17 cellular contexts compared by ENCODE assay signal in the genomic region with DNA sequence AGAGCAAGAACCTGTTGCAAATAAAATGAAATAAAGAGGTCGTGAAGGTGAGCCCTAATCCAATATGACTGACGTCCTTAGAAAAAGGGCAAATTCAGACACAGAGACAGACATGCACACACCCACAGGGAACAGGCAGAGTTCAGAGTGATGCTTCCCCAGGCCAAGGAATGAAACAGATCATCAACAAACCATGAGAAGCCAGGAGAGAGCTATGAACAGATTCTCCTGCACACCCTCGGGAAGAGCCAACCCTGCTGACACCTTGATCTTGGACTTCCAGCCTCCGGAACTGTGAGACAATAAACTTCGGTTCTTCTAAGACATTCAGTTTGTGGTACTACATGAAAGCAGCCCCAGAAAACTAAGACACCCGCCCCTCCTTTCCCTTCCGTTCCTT.
DNase-seq lines count a peak whose midpoint lies in the region; ATAC-seq and TF ChIP-seq lines count a peak whose summit lies in the region.
"Had no signal": no experiment of that assay in that cellular context is flagged by ENCODE, and none has a peak within 500 bp of the region (broad histone marks: within the 10 kb centered on the region; RNA-seq: fewer than 3 reads in every experiment).

No MANE protein-coding gene starts in this region.

- no peak overlapping the region for H3K27ac ChIP-seq in HEK293 (ENCODE audit: extremely low read depth, low read depth, low read length)
- H3K27ac ChIP-seq in trophoblast cell (ENCODE audit: low read depth, low read length): no peak overlapping the region
- no peak overlapping the region for H3K27ac ChIP-seq in substantia nigra (ENCODE audit: low read depth, low read length, poor library complexity, severe bottlenecking)
- H3K27ac ChIP-seq: WERI-Rb-1 had no signal

- TF ChIP-seq CTCF in activated CD8-positive, alpha-beta T cell treated with anti-CD3 and anti-CD28 coated beads for 36 hours (IDR thresholded peaks at IDR 0.05): no peak
- no peak for TF ChIP-seq CTCF in HEK293 (tag by site-specific recombination; IDR thresholded peaks at IDR 0.05)

- no peak overlapping the region for H2BK120ac ChIP-seq in trophoblast cell (ENCODE audit: insufficient read depth, low read length, poor library complexity)

- ATAC-seq in activated CD8-positive, alpha-beta T cell treated with anti-CD3 and anti-CD28 coated beads, Interleukin-2, amount 10 ng/mL, durations not matched to agents 7 days and 5 days: peak; percentile 17
- ATAC-seq in activated CD8-positive, alpha-beta T cell treated with anti-CD3 and anti-CD28 coated beads for 36 hours: no peak
- no peak for ATAC-seq in central memory CD8-positive, alpha-beta T cell (replicated peaks; ENCODE audit: extremely low read depth, poor library complexity, severe bottlenecking)
- no peak for ATAC-seq in HG03521 (IDR thresholded peaks at IDR 0.05; ENCODE audit: unreplicated experiment)

- H3K79me1 ChIP-seq in trophoblast cell (ENCODE audit: low read length): peaks cover 14% of the 10 kb centered on the region

- H2BK12ac ChIP-seq in trophoblast cell (ENCODE audit: low read length): peak overlapping the region; percentile 46

- peaks cover 48% of the 10 kb centered on the region for H3K4me1 Mint-ChIP-seq in activated CD8-positive, alpha-beta T cell treated with anti-CD3 and anti-CD28 coated beads, Interleukin-2, amount 10 ng/mL, durations not matched to agents 7 days and 5 days (ENCODE audit: low read depth)
- peaks cover 29% of the 10 kb centered on the region for H3K4me1 Mint-ChIP-seq in activated CD8-positive, alpha-beta T cell treated with anti-CD3 and anti-CD28 coated beads for 36 hours (ENCODE audit: low read depth)
- H3K4me1 Mint-ChIP-seq in central memory CD8-positive, alpha-beta T cell: peaks cover 53% of the 10 kb centered on the region

- no peak overlapping the region for H3K23ac ChIP-seq in trophoblast cell (ENCODE audit: low read length)

- no peaks in the 10 kb centered on the region for H3K4me1 ChIP-seq in HEK293 (ENCODE audit: control insufficient read depth, insufficient read depth, low read length)
- H3K4me1 ChIP-seq in trophoblast cell (ENCODE audit: control insufficient read depth in 1 of 2, insufficient read depth in 2 of 2, low read length in 2 of 2): peaks cover 12 to 14% of the 10 kb centered on the region in 2 experiments

- no peak overlapping the region for H3K9ac ChIP-seq in trophoblast cell (ENCODE audit: low read length)

- H3K4me3 Mint-ChIP-seq in activated CD8-positive, alpha-beta T cell treated with anti-CD3 and anti-CD28 coated beads, Interleukin-2, amount 10 ng/mL, durations not matched to agents 7 days and 5 days: peak overlapping the region; percentile 26
- H3K4me3 Mint-ChIP-seq in activated CD8-positive, alpha-beta T cell treated with anti-CD3 and anti-CD28 coated beads for 36 hours: no peak overlapping the region
- H3K4me3 Mint-ChIP-seq in central memory CD8-positive, alpha-beta T cell: peak overlapping the region; percentile 78
- H3K4me3 Mint-ChIP-seq: dendritic cell treated with granulocyte-macrophage colony-stimulating factor and Interleukin-4, amounts not matched to agents 40 ng/mL and 50 ng/mL, for 4 days; IgD-negative memory B cell had no signal

- POLR2A ChIA-PET in activated CD8-positive, alpha-beta T cell treated with anti-CD3 and anti-CD28 coated beads, Interleukin-2, amount 10 ng/mL, durations not matched to agents 7 days and 5 days (lab: Charles Lee): interaction anchor here (1.1 to 1.5 kb wide), 2 partner anchors 290 to 292 kb away, joined by 4 to 6 read pairs; a partner anchor contains a TSS
- POLR2A ChIA-PET in activated CD8-positive, alpha-beta T cell treated with anti-CD3 and anti-CD28 coated beads for 36 hours (lab: Charles Lee): interaction anchor here (0.8 to 1.4 kb wide), 2 partner anchors 290 to 502 kb away, joined by 3 read pairs; a partner anchor contains a TSS
- POLR2A ChIA-PET in HEK293 (lab: Yijun Ruan, JAX): no interaction called here

- H3K79me2 ChIP-seq in trophoblast cell (ENCODE audit: control insufficient read depth, insufficient read depth, low read length, poor library complexity): no peaks in the 10 kb centered on the region

- H4K91ac ChIP-seq in trophoblast cell (ENCODE audit: low read depth, low read length): peak overlapping the region; percentile 45

- no peak for DNase-seq in activated CD8-positive, alpha-beta T cell treated with anti-CD3 and anti-CD28 coated beads, Interleukin-2, amount 10 ng/mL, durations not matched to agents 7 days and 5 days
- no peak for DNase-seq in activated CD8-positive, alpha-beta T cell treated with anti-CD3 and anti-CD28 coated beads for 36 hours
- no peak for DNase-seq in central memory CD8-positive, alpha-beta T cell (ENCODE audit: low spot score in 2 of 2)
- DNase-seq in trophoblast cell (no peak), hippocampal formation (lab: John Stamatoyannopoulos, UW) (no peak), substantia nigra (lab: John Stamatoyannopoulos, UW) (no peak)
- DNase-seq: NCI-H1694 treated with DMSO at 0.1 percent for 48 hours, occipital lobe, retina, SIG-M5, WERI-Rb-1 had no signal

- peaks cover 6% of the 10 kb centered on the region for H3K9me3 Mint-ChIP-seq in activated CD8-positive, alpha-beta T cell treated with anti-CD3 and anti-CD28 coated beads, Interleukin-2, amount 10 ng/mL, durations not matched to agents 7 days and 5 days (ENCODE audit: insufficient read depth)
- no peaks in the 10 kb centered on the region for H3K9me3 Mint-ChIP-seq in activated CD8-positive, alpha-beta T cell treated with anti-CD3 and anti-CD28 coated beads for 36 hours
- no peaks in the 10 kb centered on the region for H3K9me3 Mint-ChIP-seq in central memory CD8-positive, alpha-beta T cell
- H3K9me3 Mint-ChIP-seq: activated T-helper 2 cell treated with anti-CD3 and anti-CD28 coated beads, Interferon-gamma antibody, Interleukin-2, Interleukin-4, amounts not matched to agents 10 μg/mL and 5 μg/mL and 100 μg/mL, durations not matched to agents 14 hours and 24 hours and 36 hours; dendritic cell treated with granulocyte-macrophage colony-stimulating factor and Interleukin-4, amounts not matched to agents 40 ng/mL and 50 ng/mL, for 4 days; IgD-negative memory B cell had no signal

- H3K14ac ChIP-seq in trophoblast cell (ENCODE audit: low read length): no peak overlapping the region

- no peak overlapping the region for H3K18ac ChIP-seq in trophoblast cell (ENCODE audit: low read length)

- no peak overlapping the region for H3K4ac ChIP-seq in trophoblast cell (ENCODE audit: low read depth, low read length)

- no peaks in the 10 kb centered on the region for H3K27me3 ChIP-seq in trophoblast cell (ENCODE audit: insufficient read depth, low read length)

- peak overlapping the region; percentile 79 for H3K27ac Mint-ChIP-seq in activated CD8-positive, alpha-beta T cell treated with anti-CD3 and anti-CD28 coated beads, Interleukin-2, amount 10 ng/mL, durations not matched to agents 7 days and 5 days
- no peak overlapping the region for H3K27ac Mint-ChIP-seq in activated CD8-positive, alpha-beta T cell treated with anti-CD3 and anti-CD28 coated beads for 36 hours
- peak overlapping the region; percentile 87 for H3K27ac Mint-ChIP-seq in central memory CD8-positive, alpha-beta T cell (ENCODE audit: low read depth)
- H3K27ac Mint-ChIP-seq: dendritic cell treated with granulocyte-macrophage colony-stimulating factor and Interleukin-4, amounts not matched to agents 40 ng/mL and 50 ng/mL, for 4 days had no signal

- intact Hi-C loops in activated CD8-positive, alpha-beta T cell treated with anti-CD3 and anti-CD28 coated beads for 36 hours (cut with micrococcal nuclease): no loop called here

- peak overlapping the region; percentile 35 for H2AK5ac ChIP-seq in trophoblast cell (ENCODE audit: low read length)

- no peaks in the 10 kb centered on the region for H3K9me3 ChIP-seq in HEK293 (ENCODE audit: control insufficient read depth, insufficient read depth, low read depth, low read length)
- no peaks in the 10 kb centered on the region for H3K9me3 ChIP-seq in trophoblast cell (ENCODE audit: insufficient read depth, low read depth, low read length)

- no peak overlapping the region for H3K4me2 ChIP-seq in trophoblast cell (ENCODE audit: low read length)

- peaks cover 16% of the 10 kb centered on the region for H3K36me3 Mint-ChIP-seq in activated CD8-positive, alpha-beta T cell treated with anti-CD3 and anti-CD28 coated beads, Interleukin-2, amount 10 ng/mL, durations not matched to agents 7 days and 5 days (ENCODE audit: low read depth)
- H3K36me3 Mint-ChIP-seq in activated CD8-positive, alpha-beta T cell treated with anti-CD3 and anti-CD28 coated beads for 36 hours (ENCODE audit: low read depth): no peaks in the 10 kb centered on the region
- H3K36me3 Mint-ChIP-seq in central memory CD8-positive, alpha-beta T cell (ENCODE audit: insufficient read depth): no peaks in the 10 kb centered on the region
- H3K36me3 Mint-ChIP-seq: IgD-negative memory B cell had no signal

- no peak overlapping the region for H2AFZ ChIP-seq in trophoblast cell (ENCODE audit: insufficient read depth, low read length, poor library complexity)

- H2BK5ac ChIP-seq in trophoblast cell (ENCODE audit: low read depth, low read length, poor library complexity): no peak overlapping the region

- no CpG with 5 or more reads among the region's 7 CpGs for WGBS in trophoblast cell (ENCODE audit: extremely low coverage, insufficient coverage, insufficient read length)

- H4K8ac ChIP-seq in trophoblast cell (ENCODE audit: low read depth, low read length): no peak overlapping the region

- no peak overlapping the region for H4K12ac ChIP-seq in trophoblast cell (ENCODE audit: low read depth, low read length)

- no peaks in the 10 kb centered on the region for H3K27me3 Mint-ChIP-seq in activated CD8-positive, alpha-beta T cell treated with anti-CD3 and anti-CD28 coated beads, Interleukin-2, amount 10 ng/mL, durations not matched to agents 7 days and 5 days (ENCODE audit: low read depth)
- no peaks in the 10 kb centered on the region for H3K27me3 Mint-ChIP-seq in activated CD8-positive, alpha-beta T cell treated with anti-CD3 and anti-CD28 coated beads for 36 hours
- H3K27me3 Mint-ChIP-seq in central memory CD8-positive, alpha-beta T cell: no peaks in the 10 kb centered on the region
- H3K27me3 Mint-ChIP-seq: IgD-negative memory B cell had no signal

- CTCF ChIA-PET in activated CD8-positive, alpha-beta T cell treated with anti-CD3 and anti-CD28 coated beads, Interleukin-2, amount 10 ng/mL, durations not matched to agents 7 days and 5 days (lab: Charles Lee): interaction anchor here (1.1 to 1.9 kb wide), 2 partner anchors 8 to 33 kb away, joined by 5 read pairs; no protein-coding TSS in a partner anchor
- CTCF ChIA-PET in activated CD8-positive, alpha-beta T cell treated with anti-CD3 and anti-CD28 coated beads for 36 hours (lab: Charles Lee): no interaction called here
- CTCF ChIA-PET in HEK293 (lab: Yijun Ruan, JAX): interaction anchor here (0.7 kb wide), 1 partner anchor 185 kb away, joined by 6 read pairs; no protein-coding TSS in a partner anchor

- no peaks in the 10 kb centered on the region for H3K36me3 ChIP-seq in HEK293 (ENCODE audit: control insufficient read depth in 2 of 2, insufficient read depth in 1 of 2, low read length in 2 of 2)
- no peaks in the 10 kb centered on the region for H3K36me3 ChIP-seq in trophoblast cell (ENCODE audit: control insufficient read depth in 1 of 2, insufficient read depth in 2 of 2, low read length in 2 of 2)
- H3K36me3 ChIP-seq: WERI-Rb-1 had no signal

- H3K4me3 ChIP-seq in HEK293 (ENCODE audit: low read depth, low read length): no peak overlapping the region
- H3K4me3 ChIP-seq in trophoblast cell (ENCODE audit: low read depth, low read length): no peak overlapping the region
- H3K4me3 ChIP-seq: lung had no signal
